8 cellular contexts compared by ENCODE assay signal in genomic region chr13:93227906-93228801, GRCh38. TPM values are rescaled to one million over a fixed set of nuclear protein-coding genes. Genes with fewer than 3 reads are reported as not detected.
DNase-seq lines count a peak whose midpoint lies in the region; ATAC-seq and TF ChIP-seq lines count a peak whose summit lies in the region.

No MANE protein-coding gene starts in this region.

- no peak overlapping the region for H3K4me3 Mint-ChIP-seq in activated naive CD8-positive, alpha-beta T cell treated with anti-CD3 and anti-CD28 coated beads, Interleukin-2, amount 50 U/mL, for 24 hours
- H3K4me3 Mint-ChIP-seq in T-helper 2 cell treated with Interferon-gamma antibody and Interleukin-4, amounts not matched to agents 5 μg/mL and 100 μg/mL, for 36 hours: no peak overlapping the region

- no peaks in the 10 kb centered on the region for H3K36me3 ChIP-seq in prostate gland

- WGBS in right cardiac atrium: 1% methylated on average over 68 of the region's 68 CpGs
- WGBS in prostate gland: 3% methylated on average over 60 of the region's 68 CpGs

- peak overlapping the region; percentile 73 for H3K27ac ChIP-seq in right cardiac atrium (ENCODE audit: low read length)
- peak overlapping the region; percentile 73 to 76 for H3K27ac ChIP-seq in prostate gland

- intact Hi-C loops in right cardiac atrium (cut with DNase I) (loop anchor here in 1 of 4 donors (10.0 kb wide), 1 partner anchor 543 kb away; no protein-coding TSS in a partner anchor), prostate gland (cut with DNase I) (loop anchor here (10.0 kb wide), 1 partner anchor 1137 kb away; no protein-coding TSS in a partner anchor)

- H3K4me1 Mint-ChIP-seq in activated naive CD8-positive, alpha-beta T cell treated with anti-CD3 and anti-CD28 coated beads, Interleukin-2, amount 50 U/mL, for 24 hours: peaks cover 2% of the 10 kb centered on the region
- no peaks in the 10 kb centered on the region for H3K4me1 Mint-ChIP-seq in T-helper 2 cell treated with Interferon-gamma antibody and Interleukin-4, amounts not matched to agents 5 μg/mL and 100 μg/mL, for 36 hours (ENCODE audit: low read depth)

- peak in 1 of 4 experiments; percentile 11 for TF ChIP-seq CTCF in prostate gland (IDR thresholded peaks at IDR 0.05)

- no peaks in the 10 kb centered on the region for H3K36me3 Mint-ChIP-seq in activated naive CD8-positive, alpha-beta T cell treated with anti-CD3 and anti-CD28 coated beads, Interleukin-2, amount 50 U/mL, for 24 hours (ENCODE audit: low read depth)
- no peaks in the 10 kb centered on the region for H3K36me3 Mint-ChIP-seq in T-helper 2 cell treated with Interferon-gamma antibody and Interleukin-4, amounts not matched to agents 5 μg/mL and 100 μg/mL, for 36 hours (ENCODE audit: low read depth)

- DNase-seq in ELF-1 (ENCODE audit: low read depth, low spot score) (peak; percentile 92), NCI-H1694 (lab: John Stamatoyannopoulos, UW) (peak; percentile 82), right cardiac atrium (peak; percentile 65 to 86 (median 81)), prostate gland (ENCODE audit: low spot score) (peak; percentile 34), HPDE6-E6E7 (ENCODE audit: extremely low spot score) (no peak)
- no peak for DNase-seq in activated naive CD8-positive, alpha-beta T cell treated with anti-CD3 and anti-CD28 coated beads, Interleukin-2, amount 50 U/mL, for 24 hours
- no peak for DNase-seq in T-helper 2 cell treated with Interferon-gamma antibody and Interleukin-4, amounts not matched to agents 5 μg/mL and 100 μg/mL, for 36 hours (ENCODE audit: low spot score)

- H3K9me3 ChIP-seq in right cardiac atrium (ENCODE audit: control insufficient read depth, low read length) (no peaks in the 10 kb centered on the region), prostate gland (no peaks in the 10 kb centered on the region)

- H3K4me3 ChIP-seq in right cardiac atrium (ENCODE audit: low read length) (peak overlapping the region; percentile 46), prostate gland (peak overlapping the region; percentile 38 to 40)

- no peak for TF ChIP-seq POLR2A in prostate gland (IDR thresholded peaks at IDR 0.05)

- no peak overlapping the region for H3K27ac Mint-ChIP-seq in activated naive CD8-positive, alpha-beta T cell treated with anti-CD3 and anti-CD28 coated beads, Interleukin-2, amount 50 U/mL, for 24 hours
- H3K27ac Mint-ChIP-seq in T-helper 2 cell treated with Interferon-gamma antibody and Interleukin-4, amounts not matched to agents 5 μg/mL and 100 μg/mL, for 36 hours: no peak overlapping the region

- H3K27me3 ChIP-seq in right cardiac atrium (ENCODE audit: control insufficient read depth, insufficient read depth): no peaks in the 10 kb centered on the region
- no peaks in the 10 kb centered on the region for H3K27me3 ChIP-seq in prostate gland (replicated peaks; ENCODE audit: insufficient read depth)

- ATAC-seq in activated naive CD8-positive, alpha-beta T cell treated with anti-CD3 and anti-CD28 coated beads, Interleukin-2, amount 50 U/mL, for 24 hours: peak; percentile 28
- peak; percentile 90 to 92 for ATAC-seq in right cardiac atrium
- ATAC-seq in HG03342 (IDR thresholded peaks at IDR 0.05; ENCODE audit: unreplicated experiment): no peak

- peaks cover 49% of the 10 kb centered on the region for H3K27me3 Mint-ChIP-seq in activated naive CD8-positive, alpha-beta T cell treated with anti-CD3 and anti-CD28 coated beads, Interleukin-2, amount 50 U/mL, for 24 hours
- peaks cover 36% of the 10 kb centered on the region for H3K27me3 Mint-ChIP-seq in T-helper 2 cell treated with Interferon-gamma antibody and Interleukin-4, amounts not matched to agents 5 μg/mL and 100 μg/mL, for 36 hours (ENCODE audit: low read depth)

- H3K4me1 ChIP-seq in right cardiac atrium (ENCODE audit: control insufficient read depth, insufficient read depth, low read length) (no peaks in the 10 kb centered on the region), prostate gland (replicated peaks) (no peaks in the 10 kb centered on the region)

- peaks cover 5% of the 10 kb centered on the region for H3K9me3 Mint-ChIP-seq in activated naive CD8-positive, alpha-beta T cell treated with anti-CD3 and anti-CD28 coated beads, Interleukin-2, amount 50 U/mL, for 24 hours
- no peaks in the 10 kb centered on the region for H3K9me3 Mint-ChIP-seq in T-helper 2 cell treated with Interferon-gamma antibody and Interleukin-4, amounts not matched to agents 5 μg/mL and 100 μg/mL, for 36 hours

RNA-seq across cellular contexts. Expression of gene GPC6, which starts 1.5 kb away (rescaled TPM):
- 10 to 100 TPM in 1 of 4 donors, 1 to 10 TPM in 3; 3.1 to 11.0 (median 5.9) TPM for total RNA-seq in right cardiac atrium
- polyA plus RNA-seq in right cardiac atrium: 1.5 TPM
- total RNA-seq in prostate gland: 1 to 10 TPM; 3.4 to 5.3 TPM

Comparison
In these comparisons a context has a peak if more than half of its experiments do, and no peak if none do; other contexts are left out.
1. DNase-seq: peak in ELF-1 (single experiment), NCI-H1694 (single experiment), right cardiac atrium (3 of 3) and prostate gland (single experiment); none in activated naive CD8-positive, alpha-beta T cell treated with anti-CD3 and anti-CD28 coated beads, Interleukin-2, amount 50 U/mL, for 24 hours (single experiment), T-helper 2 cell treated with Interferon-gamma antibody and Interleukin-4, amounts not matched to agents 5 μg/mL and 100 μg/mL, for 36 hours (single experiment) and HPDE6-E6E7 (single experiment).